12 cellular contexts compared by ENCODE assay signal in the genomic region with DNA sequence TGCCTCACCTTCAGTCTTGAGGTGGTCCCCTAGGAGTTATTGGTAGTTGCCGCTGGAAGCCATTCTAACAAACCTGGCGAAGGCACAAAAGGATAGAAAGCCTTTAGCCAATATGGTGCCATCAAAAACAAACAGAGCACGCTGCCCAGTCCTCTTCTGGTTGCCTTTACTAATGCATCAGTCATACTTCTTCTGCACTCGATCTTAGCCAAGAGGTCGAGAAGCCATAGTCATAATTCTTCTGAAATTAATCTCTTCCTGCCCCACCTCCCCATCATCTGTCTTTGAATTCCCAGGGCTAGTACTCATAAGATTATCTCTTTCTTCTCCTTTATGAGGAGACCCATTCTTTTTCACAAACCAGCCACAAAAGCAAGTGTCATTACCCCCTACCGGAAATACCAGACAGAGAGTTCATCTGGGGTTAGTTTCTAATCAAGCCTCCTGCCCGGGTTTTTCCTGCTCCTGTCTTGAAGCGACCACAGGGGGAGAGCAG. TPM values are rescaled to one million over a fixed set of nuclear protein-coding genes. Genes with fewer than 3 reads are reported as not detected.
A peak's percentile ranks its signal among the peaks of the same experiment; 100 is the strongest.
DNase-seq lines count a peak whose midpoint lies in the region; ATAC-seq and TF ChIP-seq lines count a peak whose summit lies in the region.
"Had no signal": no experiment of that assay in that cellular context is flagged by ENCODE, and none has a peak within 500 bp of the region (broad histone marks: within the 10 kb centered on the region; RNA-seq: fewer than 3 reads in every experiment).

No MANE protein-coding gene starts in this region.

- no TSS peak for BruUV-seq in IMR-90 (replicated peaks; lab: Mats Ljungman, UMichigan)

- dilution Hi-C loops in IMR-90 (cut with HindIII; ENCODE audit: low sequenced_read_pairs, unreplicated experiment): no loop called here

- peak overlapping the region; percentile 100 for H2BK120ac ChIP-seq in IMR-90 (ENCODE audit: low read depth, low read length)

- H2AK9ac ChIP-seq in IMR-90 (replicated peaks; ENCODE audit: low read depth, low read length, poor library complexity): peak overlapping the region; percentile 91

- TF ChIP-seq POLR2A in IMR-90 (IDR thresholded peaks at IDR 0.05; ENCODE audit: low read depth, low read length): no peak

- peak overlapping the region; percentile 92; the same call in 1 of the 2 replicates for H3K23ac ChIP-seq in IMR-90 (ENCODE audit: low read depth, low read length)

- POLR2A ChIA-PET in IMR-90 (lab: Charles Lee; ENCODE audit: unreplicated experiment): no interaction called here

- no peaks in the 10 kb centered on the region for H3K36me3 ChIP-seq in IMR-90 (ENCODE audit: control insufficient read depth, insufficient read depth, low read length)
- no peaks in the 10 kb centered on the region for H3K36me3 ChIP-seq in mucosa of stomach (ENCODE audit: control insufficient read depth, insufficient read depth, low read length)
- H3K36me3 ChIP-seq: esophagus muscularis mucosa, sigmoid colon had no signal

- peaks cover 0 to 3% of the 10 kb centered on the region in 2 experiments; a peak in 1 of 4 replicates for H3K79me1 ChIP-seq in IMR-90 (ENCODE audit: low read depth in 1 of 2, low read length in 2 of 2)

- peak; percentile 82 for DNase-seq in AG10803 (ENCODE audit: low read depth)
- DNase-seq in IMR-90: peak; percentile 79
- DNase-seq in astrocyte of the hippocampus (ENCODE audit: low read depth, low spot score): peak; percentile 45
- no peak for DNase-seq in stimulated activated CD4-positive, alpha-beta T cell treated with anti-CD3 and anti-CD28 coated beads, Interleukin-2, amount 100 ng/mL, for 48 hours
- DNase-seq: activated CD4-positive, alpha-beta T cell treated with anti-CD3 and anti-CD28 coated beads, Interleukin-2, amount 10 ng/mL, durations not matched to agents 7 days and 5 days; NCI-H1436; sigmoid colon had no signal

- CTCF ChIA-PET in IMR-90 (lab: Yijun Ruan, JAX): no interaction called here

- H4K8ac ChIP-seq in IMR-90 (ENCODE audit: low read depth in 2 of 2, low read length in 2 of 2): peak overlapping the region; percentile 90 to 96

- peaks cover 14% of the 10 kb centered on the region for H3K9me1 ChIP-seq in IMR-90 (ENCODE audit: insufficient read depth, low read length)

- peak overlapping the region; percentile 98 for H3K14ac ChIP-seq in IMR-90 (replicated peaks; ENCODE audit: low read depth, low read length)

- peak overlapping the region; percentile 47; the same call in 1 of the 2 replicates for H3K27ac ChIP-seq in IMR-90 (ENCODE audit: insufficient read depth, low read length)
- H3K27ac ChIP-seq: esophagus muscularis mucosa, sigmoid colon had no signal

- H3K4ac ChIP-seq in IMR-90 (ENCODE audit: low read depth, low read length): peak overlapping the region; percentile 97

- peaks cover 19% of the 10 kb centered on the region for H3K4me1 ChIP-seq in IMR-90 (ENCODE audit: control insufficient read depth, insufficient read depth, low read length)
- H3K4me1 ChIP-seq in mucosa of stomach (ENCODE audit: control insufficient read depth, insufficient read depth, low read length): peaks cover 67% of the 10 kb centered on the region
- H3K4me1 ChIP-seq: sigmoid colon had no signal

- H2BK5ac ChIP-seq in IMR-90 (ENCODE audit: low read depth, low read length, poor library complexity, severe bottlenecking): peak overlapping the region; percentile 87

- no peaks in the 10 kb centered on the region for H4K20me1 ChIP-seq in IMR-90 (ENCODE audit: insufficient read depth, low read length)

- H2BK20ac ChIP-seq in IMR-90 (ENCODE audit: low read depth, low read length): peak overlapping the region; percentile 99

- H3K9ac ChIP-seq in IMR-90 (ENCODE audit: low read depth, low read length) (no peak overlapping the region), mucosa of stomach (ENCODE audit: low read length) (peak overlapping the region; percentile 71)

- in situ Hi-C loops in IMR-90 (cut with MboI; ENCODE audit: low sequenced_read_pairs): loop anchor here (25.0 kb wide), 1 partner anchor 563 kb away; no protein-coding TSS in a partner anchor

- 0% methylated on average over 1 of the region's 8 CpGs; no CpG with 5 or more reads in 1 of the 2 experiments for WGBS in IMR-90 (ENCODE audit: extremely low coverage in 2 of 2, insufficient read length in 1 of 2), 2 experiments

- H3K27me3 ChIP-seq in IMR-90 (ENCODE audit: control insufficient read depth, insufficient read depth, low read length): no peaks in the 10 kb centered on the region
- no peaks in the 10 kb centered on the region for H3K27me3 ChIP-seq in mucosa of stomach (ENCODE audit: control insufficient read depth, insufficient read depth, low read length)
- H3K27me3 ChIP-seq: esophagus muscularis mucosa, sigmoid colon had no signal

- peak overlapping the region; percentile 97 for H4K91ac ChIP-seq in IMR-90 (ENCODE audit: insufficient read depth, low read depth, low read length)

- no peak for TF ChIP-seq RAD21 in IMR-90 (IDR thresholded peaks at IDR 0.05; ENCODE audit: low read length)

- H3K56ac ChIP-seq in IMR-90 (ENCODE audit: extremely low read depth, insufficient read depth, low read length): peak overlapping the region; percentile 73

- H3K18ac ChIP-seq in IMR-90 (ENCODE audit: low read depth, low read length): peak overlapping the region; percentile 90

- peak overlapping the region; percentile 71 for H4K5ac ChIP-seq in IMR-90 (ENCODE audit: low read depth, low read length)

- intact Hi-C loops in IMR-90 (cut with micrococcal nuclease): no loop called here

- H3K4me3 ChIP-seq in AG10803 (ENCODE audit: low read length) (no peak overlapping the region), IMR-90 (ENCODE audit: insufficient read depth, low read depth, low read length) (no peak overlapping the region), mucosa of stomach (ENCODE audit: low read length) (peak overlapping the region; percentile 3)
- H3K4me3 ChIP-seq: esophagus muscularis mucosa, sigmoid colon had no signal

- H2AFZ ChIP-seq in IMR-90 (replicated peaks; ENCODE audit: low read length, poor library complexity): peak overlapping the region; percentile 76

- H3K4me2 ChIP-seq in IMR-90 (ENCODE audit: low read depth, low read length): peak overlapping the region; percentile 14; the same call in 1 of the 2 replicates

- peak overlapping the region; percentile 96; the same call in 2 of the 3 replicates for H2BK15ac ChIP-seq in IMR-90 (ENCODE audit: low read depth, low read length)

- no peaks in the 10 kb centered on the region; the same call in 1 of the 2 replicates for H3K9me3 ChIP-seq in IMR-90 (ENCODE audit: control insufficient read depth, insufficient read depth, low read length)
- H3K9me3 ChIP-seq in mucosa of stomach (ENCODE audit: control insufficient read depth, low read length): no peaks in the 10 kb centered on the region
- H3K9me3 ChIP-seq: esophagus muscularis mucosa, sigmoid colon had no signal

- peak overlapping the region; percentile 98 for H2AK5ac ChIP-seq in IMR-90 (ENCODE audit: low read depth, low read length)

- TF ChIP-seq CTCF in AG10803 (conservative IDR thresholded peaks at IDR 0.05; ENCODE audit: low read length) (no peak; the same call in 1 of the 2 replicates), IMR-90 (conservative IDR thresholded peaks at IDR 0.05; ENCODE audit: low read depth, low read length) (no peak)

- peak; percentile 66 for ATAC-seq in IMR-90 (ENCODE audit: low read depth)
- ATAC-seq in GM18858 (IDR thresholded peaks at IDR 0.05; ENCODE audit: unreplicated experiment): no peak
- ATAC-seq in GM18520 (IDR thresholded peaks at IDR 0.05; ENCODE audit: unreplicated experiment): no peak
- no peak for ATAC-seq in HG02759 (IDR thresholded peaks at IDR 0.05; ENCODE audit: unreplicated experiment)

TF ChIP-seq in IMR-90, 13 proteins besides CTCF, POLR2A, EP300 and RAD21:
- TF ChIP-seq BHLHE40 (IDR thresholded peaks at IDR 0.05; ENCODE audit: low read depth, low read length): no peak
- no peak for TF ChIP-seq CHD1 (IDR thresholded peaks at IDR 0.05; ENCODE audit: low read depth, low read length)
- TF ChIP-seq FOS (IDR thresholded peaks at IDR 0.05; ENCODE audit: low read depth, low read length): no peak
- no peak for TF ChIP-seq MAFK (IDR thresholded peaks at IDR 0.05; ENCODE audit: low read depth, low read length)
- no peak for TF ChIP-seq USF2 (IDR thresholded peaks at IDR 0.05; ENCODE audit: low read depth, low read length)
- TF ChIP-seq NFE2L2 (IDR thresholded peaks at IDR 0.05; ENCODE audit: low read depth, low read length): no peak
- TF ChIP-seq CEBPB (IDR thresholded peaks at IDR 0.05; ENCODE audit: low read depth, low read length): peak; percentile 26; the same call in 1 of the 2 replicates
- peak; percentile 6; the same call in 1 of the 2 replicates for TF ChIP-seq MAZ (IDR thresholded peaks at IDR 0.05; ENCODE audit: borderline replicate concordance, low read depth, low read length)
- TF ChIP-seq, protein P1, sequence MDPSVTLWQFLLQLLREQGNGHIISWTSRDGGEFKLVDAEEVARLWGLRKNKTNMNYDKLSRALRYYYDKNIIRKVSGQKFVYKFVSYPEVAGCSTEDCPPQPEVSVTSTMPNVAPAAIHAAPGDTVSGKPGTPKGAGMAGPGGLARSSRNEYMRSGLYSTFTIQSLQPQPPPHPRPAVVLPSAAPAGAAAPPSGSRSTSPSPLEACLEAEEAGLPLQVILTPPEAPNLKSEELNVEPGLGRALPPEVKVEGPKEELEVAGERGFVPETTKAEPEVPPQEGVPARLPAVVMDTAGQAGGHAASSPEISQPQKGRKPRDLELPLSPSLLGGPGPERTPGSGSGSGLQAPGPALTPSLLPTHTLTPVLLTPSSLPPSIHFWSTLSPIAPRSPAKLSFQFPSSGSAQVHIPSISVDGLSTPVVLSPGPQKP (IDR thresholded peaks at IDR 0.05; ENCODE audit: borderline replicate concordance, low read depth, low read length): no peak
- TF ChIP-seq RFX5 (IDR thresholded peaks at IDR 0.05; ENCODE audit: low read depth, low read length): no peak
- peak; percentile 60 for TF ChIP-seq RCOR1 (IDR thresholded peaks at IDR 0.05; ENCODE audit: insufficient replicate concordance, low read length)
- TF ChIP-seq MXI1 (IDR thresholded peaks at IDR 0.05; ENCODE audit: borderline replicate concordance, low read depth, low read length): no peak
- no peak for TF ChIP-seq SMC3 (IDR thresholded peaks at IDR 0.05; ENCODE audit: low read depth, low read length)

RNA-seq across cellular contexts. Expression of gene EHF, which starts 21.4 kb away (rescaled TPM):
- under 0.01 TPM in 1 of 2 replicates, not detected in the other for total RNA-seq in IMR-90 (2012; rRNA removed)
- not detected in 2 replicates for polyA plus RNA-seq in IMR-90 (2012; rRNA removed)
- polyA plus RNA-seq in IMR-90 (2012; cell fraction: cytosol; rRNA removed): not detected in 2 replicates
- polyA plus RNA-seq in IMR-90 (2012; cell fraction: nucleus; rRNA removed; ENCODE audit: low replicate concordance): not detected in 2 replicates

Comparison
In these comparisons a context has a peak if more than half of its experiments do, and no peak if none do; other contexts are left out.
1. DNase-seq: peak in AG10803 (single experiment), IMR-90 (single experiment) and astrocyte of the hippocampus (single experiment); none in stimulated activated CD4-positive, alpha-beta T cell treated with anti-CD3 and anti-CD28 coated beads, Interleukin-2, amount 100 ng/mL, for 48 hours (0 of 2).